In the genomic region with DNA sequence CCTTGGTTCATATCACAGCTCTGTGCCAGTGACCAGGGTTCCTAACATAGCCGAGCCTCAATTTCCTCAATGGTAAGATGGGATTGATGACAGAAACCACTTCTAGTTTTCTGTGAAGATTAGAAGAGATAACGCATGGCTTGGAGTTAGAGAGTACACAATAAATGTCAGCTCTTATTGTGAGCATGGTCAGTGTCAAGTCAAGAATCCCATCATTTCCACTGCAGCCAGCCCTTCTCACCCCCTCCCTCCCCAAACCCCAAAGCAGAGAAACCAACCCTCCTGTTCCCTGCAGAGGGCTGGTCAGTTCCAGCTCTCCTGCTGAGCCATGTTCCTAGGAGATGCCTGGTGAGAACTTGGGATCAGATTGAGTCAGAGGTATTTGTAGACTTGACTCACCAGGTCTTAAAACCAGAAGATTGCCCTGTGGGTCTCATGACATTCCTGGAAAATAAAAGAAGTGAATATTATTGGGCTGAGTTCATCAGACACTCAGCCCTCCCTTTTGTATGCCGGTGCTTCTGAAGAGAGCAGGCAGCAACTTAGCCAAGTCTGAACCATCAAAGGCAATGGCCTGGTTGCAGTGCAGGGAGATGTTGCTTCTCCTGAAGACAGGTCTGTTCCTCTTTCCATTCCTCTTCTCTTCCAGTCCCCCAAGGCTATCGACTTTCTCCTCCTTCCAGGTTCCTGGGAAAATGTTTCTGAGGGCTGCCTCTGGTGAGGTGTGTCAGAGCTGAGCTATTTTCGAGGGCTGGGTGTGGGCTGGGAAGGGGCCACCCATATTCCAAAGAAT, we compare ENCODE assay signal across 13 cellular contexts.
A peak's percentile ranks its signal among the peaks of the same experiment; 100 is the strongest.
DNase-seq lines count a peak whose midpoint lies in the region; ATAC-seq and TF ChIP-seq lines count a peak whose summit lies in the region.
"Had no signal": no experiment of that assay in that cellular context is flagged by ENCODE, and none has a peak within 500 bp of the region (broad histone marks: within the 10 kb centered on the region; RNA-seq: fewer than 3 reads in every experiment).

No MANE protein-coding gene starts in this region.

- no peak for ATAC-seq in activated naive CD4-positive, alpha-beta T cell treated with anti-CD3 and anti-CD28 coated beads, Interleukin-2, amount 50 U/mL, for 72 hours
- ATAC-seq in GM18498 (IDR thresholded peaks at IDR 0.05; ENCODE audit: unreplicated experiment) = no peak
- ATAC-seq: sciatic nerve had no signal

- peaks cover 4% of the 10 kb centered on the region in 2 donors for H3K9me3 Mint-ChIP-seq in activated naive CD4-positive, alpha-beta T cell treated with anti-CD3 and anti-CD28 coated beads, Interleukin-2, amount 50 U/mL, for 72 hours
- H3K9me3 Mint-ChIP-seq: endodermal cell had no signal

- H3K36me3 Mint-ChIP-seq in activated naive CD4-positive, alpha-beta T cell treated with anti-CD3 and anti-CD28 coated beads, Interleukin-2, amount 50 U/mL, for 72 hours = peaks cover 0 to 6% of the 10 kb centered on the region in 2 donors

- DNase-seq in activated naive CD4-positive, alpha-beta T cell treated with anti-CD3 and anti-CD28 coated beads, Interleukin-2, amount 50 U/mL, for 72 hours (ENCODE audit: low spot score in 2 of 2) = no peak
- DNase-seq in activated naive CD4-positive, alpha-beta T cell treated with anti-CD3 and anti-CD28 coated beads, Interleukin-2, amount 50 U/mL, for 16 hours = no peak
- DNase-seq in T1000 (lab: John Stamatoyannopoulos, UW) (peak; percentile 73), foreskin fibroblast (peak; percentile 97 to 98), DMS153 (lab: John Stamatoyannopoulos, UW) (no peak)
- DNase-seq in activated CD8-positive, alpha-beta memory T cell treated with anti-CD3 and anti-CD28 coated beads, Interleukin-2, amount 50 U/mL, for 4 hours = no peak
- DNase-seq in stimulated activated CD4-positive, alpha-beta T cell treated with anti-CD3 and anti-CD28 coated beads, Interleukin-15, amount 100 ng/mL, for 24 hours = no peak
- DNase-seq: activated B cell treated with CpG ODN at 0.5 μM for 24 hours; activated naive CD4-positive, alpha-beta T cell treated with anti-CD3 and anti-CD28 coated beads, Interleukin-2, amount 10 ng/mL, durations not matched to agents 7 days and 5 days; endodermal cell; NK-92 treated with Interleukin-12 subunit alpha and Interleukin-12 subunit beta, amount 100 ng/mL, for 24 hours had no signal

- H3K4me3 ChIP-seq in foreskin fibroblast (ENCODE audit: low read depth in 1 of 2, low read length in 2 of 2) = no peak overlapping the region

- H3K27ac Mint-ChIP-seq in activated naive CD4-positive, alpha-beta T cell treated with anti-CD3 and anti-CD28 coated beads, Interleukin-2, amount 50 U/mL, for 72 hours = peak overlapping the region; percentile 11
- H3K27ac Mint-ChIP-seq: activated B cell treated with CpG ODN at 0.5 μM for 24 hours; activated naive CD4-positive, alpha-beta T cell treated with anti-CD3 and anti-CD28 coated beads, Interleukin-2, amount 10 ng/mL, durations not matched to agents 7 days and 5 days; endodermal cell had no signal

- TF ChIP-seq CTCF in foreskin fibroblast (IDR thresholded peaks at IDR 0.05; ENCODE audit: low read depth, low read length) = no peak

Comparison
In these comparisons a context has a peak if more than half of its experiments do, and no peak if none do; other contexts are left out.
1. DNase-seq: peak in T1000 (single experiment) and foreskin fibroblast (2 of 2); none in activated naive CD4-positive, alpha-beta T cell treated with anti-CD3 and anti-CD28 coated beads, Interleukin-2, amount 50 U/mL, for 72 hours (0 of 2), activated naive CD4-positive, alpha-beta T cell treated with anti-CD3 and anti-CD28 coated beads, Interleukin-2, amount 50 U/mL, for 16 hours (single experiment), activated CD8-positive, alpha-beta memory T cell treated with anti-CD3 and anti-CD28 coated beads, Interleukin-2, amount 50 U/mL, for 4 hours (single experiment), stimulated activated CD4-positive, alpha-beta T cell treated with anti-CD3 and anti-CD28 coated beads, Interleukin-15, amount 100 ng/mL, for 24 hours (single experiment) and DMS153 (single experiment).